In the genomic region with DNA sequence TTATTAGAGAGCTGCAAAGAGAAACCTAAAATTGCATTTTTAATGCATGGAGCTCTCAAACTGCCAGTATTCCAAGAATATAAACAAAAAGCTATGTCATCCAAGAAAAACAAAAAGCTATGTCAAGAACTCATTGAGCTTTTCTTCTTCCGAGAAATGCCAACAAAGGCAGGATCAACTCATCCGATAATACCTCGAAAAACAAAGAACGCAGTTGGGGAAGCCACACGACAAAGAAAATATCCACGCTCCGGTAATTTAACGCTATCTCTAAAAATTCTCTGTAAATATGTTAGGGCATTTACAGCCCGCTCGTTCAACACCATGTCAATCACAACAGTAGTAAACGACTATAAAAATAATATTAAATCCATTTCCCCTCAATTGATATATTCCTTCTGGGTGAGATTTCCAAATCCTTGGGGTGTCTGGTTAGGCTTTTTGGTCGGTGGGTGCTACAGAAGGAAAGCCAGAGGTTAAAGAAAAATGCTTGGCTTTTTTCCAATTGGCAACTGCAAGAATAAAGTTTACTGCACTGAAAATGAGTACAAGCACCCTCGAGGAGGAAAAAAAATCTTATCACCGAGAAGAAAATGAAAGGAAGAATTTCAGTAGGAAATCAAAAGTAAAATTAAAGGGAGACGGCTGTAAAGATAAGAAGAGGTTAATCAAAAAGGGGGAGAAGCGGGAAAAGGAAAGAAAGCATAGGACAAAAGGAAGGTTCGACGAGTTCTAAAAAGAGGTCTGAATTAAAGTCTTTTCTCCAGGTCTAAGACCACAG, we compare ENCODE assay signal across 1 cellular context.
TF ChIP-seq lines count a peak whose summit lies in the region.

No MANE protein-coding gene starts in this region.

TF ChIP-seq in IMR-90, 13 proteins besides CTCF, POLR2A, EP300 and RAD21:
- TF ChIP-seq MXI1 (IDR thresholded peaks at IDR 0.05; ENCODE audit: borderline replicate concordance, low read depth, low read length): no peak
- TF ChIP-seq, protein P1, sequence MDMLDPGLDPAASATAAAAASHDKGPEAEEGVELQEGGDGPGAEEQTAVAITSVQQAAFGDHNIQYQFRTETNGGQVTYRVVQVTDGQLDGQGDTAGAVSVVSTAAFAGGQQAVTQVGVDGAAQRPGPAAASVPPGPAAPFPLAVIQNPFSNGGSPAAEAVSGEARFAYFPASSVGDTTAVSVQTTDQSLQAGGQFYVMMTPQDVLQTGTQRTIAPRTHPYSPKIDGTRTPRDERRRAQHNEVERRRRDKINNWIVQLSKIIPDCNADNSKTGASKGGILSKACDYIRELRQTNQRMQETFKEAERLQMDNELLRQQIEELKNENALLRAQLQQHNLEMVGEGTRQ (IDR thresholded peaks at IDR 0.05; ENCODE audit: low read depth, low read length): no peak
- no peak for TF ChIP-seq RFX5 (IDR thresholded peaks at IDR 0.05; ENCODE audit: low read depth, low read length)
- no peak for TF ChIP-seq MAFK (IDR thresholded peaks at IDR 0.05; ENCODE audit: low read depth, low read length)
- TF ChIP-seq SMC3 (IDR thresholded peaks at IDR 0.05; ENCODE audit: low read depth, low read length): no peak
- TF ChIP-seq FOS (IDR thresholded peaks at IDR 0.05; ENCODE audit: low read depth, low read length): no peak
- TF ChIP-seq MAZ (IDR thresholded peaks at IDR 0.05; ENCODE audit: borderline replicate concordance, low read depth, low read length): no peak
- no peak for TF ChIP-seq CEBPB (IDR thresholded peaks at IDR 0.05; ENCODE audit: low read depth, low read length)
- TF ChIP-seq, protein P2, sequence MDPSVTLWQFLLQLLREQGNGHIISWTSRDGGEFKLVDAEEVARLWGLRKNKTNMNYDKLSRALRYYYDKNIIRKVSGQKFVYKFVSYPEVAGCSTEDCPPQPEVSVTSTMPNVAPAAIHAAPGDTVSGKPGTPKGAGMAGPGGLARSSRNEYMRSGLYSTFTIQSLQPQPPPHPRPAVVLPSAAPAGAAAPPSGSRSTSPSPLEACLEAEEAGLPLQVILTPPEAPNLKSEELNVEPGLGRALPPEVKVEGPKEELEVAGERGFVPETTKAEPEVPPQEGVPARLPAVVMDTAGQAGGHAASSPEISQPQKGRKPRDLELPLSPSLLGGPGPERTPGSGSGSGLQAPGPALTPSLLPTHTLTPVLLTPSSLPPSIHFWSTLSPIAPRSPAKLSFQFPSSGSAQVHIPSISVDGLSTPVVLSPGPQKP (IDR thresholded peaks at IDR 0.05; ENCODE audit: borderline replicate concordance, low read depth, low read length): no peak
- TF ChIP-seq RCOR1 (IDR thresholded peaks at IDR 0.05; ENCODE audit: insufficient replicate concordance, low read length): no peak
